9 cellular contexts compared by ENCODE assay signal in the genomic region with DNA sequence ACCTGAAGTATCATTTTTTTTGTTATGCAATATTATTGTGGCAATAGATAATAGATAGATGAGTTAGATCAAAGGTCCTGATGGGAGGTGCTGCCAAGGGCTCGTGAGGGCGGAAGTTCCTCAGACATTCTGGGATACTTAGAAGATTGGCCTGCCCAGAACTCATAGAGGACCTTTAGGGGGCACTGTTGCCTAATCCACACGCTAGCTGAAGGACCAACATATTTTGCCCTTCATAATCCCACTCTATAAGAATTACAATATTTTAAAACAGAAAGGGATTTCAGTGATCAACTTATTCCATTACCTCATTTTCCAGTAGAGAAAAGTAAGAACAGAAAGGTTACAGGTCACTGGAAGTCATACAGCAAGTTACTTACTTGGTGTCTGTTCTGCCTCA. TPM values are rescaled to one million over a fixed set of nuclear protein-coding genes. Genes with fewer than 3 reads are reported as not detected.
DNase-seq lines count a peak whose midpoint lies in the region; ATAC-seq, FAIRE-seq and TF ChIP-seq lines count a peak whose summit lies in the region.
"Had no signal": no experiment of that assay in that cellular context is flagged by ENCODE, and none has a peak within 500 bp of the region (broad histone marks: within the 10 kb centered on the region; RNA-seq: fewer than 3 reads in every experiment).

No MANE protein-coding gene starts in this region.

- no peaks in the 10 kb centered on the region for H3K9me3 ChIP-seq in kidney (ENCODE audit: control insufficient read depth in 1 of 2, low read length in 2 of 2)
- no peaks in the 10 kb centered on the region for H3K9me3 ChIP-seq in CD4-positive, alpha-beta memory T cell (ENCODE audit: control insufficient read depth in 1 of 2, low read length in 2 of 2)
- H3K9me3 ChIP-seq: adrenal gland had no signal

- CTCF ChIA-PET in activated CD4-positive, alpha-beta T cell treated with anti-CD3 and anti-CD28 coated beads, Interleukin-2, amount 10 ng/mL, durations not matched to agents 7 days and 5 days (lab: Charles Lee), result interaction anchor here (0.7 kb wide), 1 partner anchor 14 kb away, joined by 3 read pairs; no protein-coding TSS in a partner anchor
- CTCF ChIA-PET in CD4-positive, alpha-beta memory T cell (lab: Charles Lee; ENCODE audit: partially characterized antibody), result no interaction called here

- H3K4me3 ChIP-seq in astrocyte of the spinal cord (ENCODE audit: low read depth, low read length), result no peak overlapping the region
- no peak overlapping the region for H3K4me3 ChIP-seq in kidney (ENCODE audit: low read length in 2 of 2)
- no peak overlapping the region for H3K4me3 ChIP-seq in CD4-positive, alpha-beta memory T cell (ENCODE audit: low read length in 2 of 2)
- H3K4me3 ChIP-seq: adrenal gland had no signal

- H3K36me3 ChIP-seq in kidney (ENCODE audit: control insufficient read depth in 1 of 2, insufficient read depth in 2 of 2, low read length in 2 of 2), result no peaks in the 10 kb centered on the region
- no peaks in the 10 kb centered on the region for H3K36me3 ChIP-seq in CD4-positive, alpha-beta memory T cell (ENCODE audit: insufficient read depth, low read length)
- H3K36me3 ChIP-seq: adrenal gland had no signal

- H3K4me1 Mint-ChIP-seq in activated CD4-positive, alpha-beta T cell treated with anti-CD3 and anti-CD28 coated beads, Interleukin-2, amount 10 ng/mL, durations not matched to agents 7 days and 5 days, result no peaks in the 10 kb centered on the region
- H3K4me1 Mint-ChIP-seq in CD4-positive, alpha-beta memory T cell, result no peaks in the 10 kb centered on the region

- no peak overlapping the region for H3K27ac Mint-ChIP-seq in activated CD4-positive, alpha-beta T cell treated with anti-CD3 and anti-CD28 coated beads, Interleukin-2, amount 10 ng/mL, durations not matched to agents 7 days and 5 days
- no peak overlapping the region for H3K27ac Mint-ChIP-seq in CD4-positive, alpha-beta memory T cell

- H3K4me3 Mint-ChIP-seq in activated CD4-positive, alpha-beta T cell treated with anti-CD3 and anti-CD28 coated beads, Interleukin-2, amount 10 ng/mL, durations not matched to agents 7 days and 5 days, result no peak overlapping the region
- no peak overlapping the region for H3K4me3 Mint-ChIP-seq in CD4-positive, alpha-beta memory T cell

- TF ChIP-seq CTCF in LNCAP (IDR thresholded peaks at IDR 0.05), result peak; percentile 43
- TF ChIP-seq CTCF in astrocyte of the spinal cord (IDR thresholded peaks at IDR 0.05; ENCODE audit: low read depth, low read length), result peak; percentile 73
- TF ChIP-seq CTCF in kidney (IDR thresholded peaks at IDR 0.05; ENCODE audit: borderline replicate concordance, extremely low read depth, insufficient read depth), result peak; percentile 43

- ATAC-seq in GM21619 (IDR thresholded peaks at IDR 0.05; ENCODE audit: unreplicated experiment), result peak; percentile 83

- no peak for FAIRE-seq in kidney (lab: Jason Lieb, UNC)

- in situ Hi-C loops in astrocyte of the spinal cord (cut with HindIII; ENCODE audit: low sequenced_read_pairs), result no loop called here

- peak; percentile 8 for DNase-seq in activated CD4-positive, alpha-beta T cell treated with anti-CD3 and anti-CD28 coated beads, Interleukin-2, amount 10 ng/mL, durations not matched to agents 7 days and 5 days
- DNase-seq in activated CD4-positive, alpha-beta T cell treated with anti-CD3 and anti-CD28 coated beads for 1 hour, result no peak
- DNase-seq in astrocyte of the spinal cord (ENCODE audit: low read depth, low spot score), result peak; percentile 62
- no peak for DNase-seq in kidney
- no peak for DNase-seq in CD4-positive, alpha-beta memory T cell
- no peak for DNase-seq in activated naive CD4-positive, alpha-beta T cell (lab: John Stamatoyannopoulos, UW)

- POLR2A ChIA-PET in activated CD4-positive, alpha-beta T cell treated with anti-CD3 and anti-CD28 coated beads, Interleukin-2, amount 10 ng/mL, durations not matched to agents 7 days and 5 days (lab: Charles Lee), result no interaction called here
- POLR2A ChIA-PET in CD4-positive, alpha-beta memory T cell (lab: Charles Lee; ENCODE audit: partially characterized antibody), result no interaction called here

- no peaks in the 10 kb centered on the region for H3K36me3 Mint-ChIP-seq in activated CD4-positive, alpha-beta T cell treated with anti-CD3 and anti-CD28 coated beads, Interleukin-2, amount 10 ng/mL, durations not matched to agents 7 days and 5 days (ENCODE audit: low read depth)
- no peaks in the 10 kb centered on the region for H3K36me3 Mint-ChIP-seq in CD4-positive, alpha-beta memory T cell

- H3K27me3 Mint-ChIP-seq in activated CD4-positive, alpha-beta T cell treated with anti-CD3 and anti-CD28 coated beads, Interleukin-2, amount 10 ng/mL, durations not matched to agents 7 days and 5 days, result peaks cover 3% of the 10 kb centered on the region
- H3K27me3 Mint-ChIP-seq in CD4-positive, alpha-beta memory T cell, result peaks cover 0 to 3% of the 10 kb centered on the region in 2 donors

- H3K27ac ChIP-seq in kidney (ENCODE audit: low read depth in 2 of 2, low read length in 2 of 2), result no peak overlapping the region
- no peak overlapping the region for H3K27ac ChIP-seq in CD4-positive, alpha-beta memory T cell (ENCODE audit: low read depth, low read length)
- H3K27ac ChIP-seq: adrenal gland had no signal

- H3K4me1 ChIP-seq in kidney (ENCODE audit: control insufficient read depth in 1 of 2, insufficient read depth in 1 of 2, low read depth in 1 of 2, low read length in 2 of 2), result no peaks in the 10 kb centered on the region
- no peaks in the 10 kb centered on the region for H3K4me1 ChIP-seq in CD4-positive, alpha-beta memory T cell (ENCODE audit: insufficient read depth, low read length)
- H3K4me1 ChIP-seq: adrenal gland had no signal

- intact Hi-C loops in kidney (cut with DNase I), result no loop called here
- intact Hi-C loops in CD4-positive, alpha-beta memory T cell (cut with micrococcal nuclease), result no loop called here

- no peaks in the 10 kb centered on the region for H3K9me3 Mint-ChIP-seq in activated CD4-positive, alpha-beta T cell treated with anti-CD3 and anti-CD28 coated beads, Interleukin-2, amount 10 ng/mL, durations not matched to agents 7 days and 5 days
- no peaks in the 10 kb centered on the region for H3K9me3 Mint-ChIP-seq in CD4-positive, alpha-beta memory T cell

- no peaks in the 10 kb centered on the region for H3K27me3 ChIP-seq in CD4-positive, alpha-beta memory T cell (ENCODE audit: insufficient read depth, low read length)
- H3K27me3 ChIP-seq: adrenal gland had no signal

- no peak overlapping the region for H3K9ac ChIP-seq in kidney (ENCODE audit: low read length in 2 of 2)

RNA-seq across cellular contexts. Expression of a gene that starts 22.9 kb away (rescaled TPM):
- not detected for total RNA-seq in activated CD4-positive, alpha-beta T cell treated with anti-CD3 and anti-CD28 coated beads, Interleukin-2, amount 10 ng/mL, durations not matched to agents 7 days and 5 days
- total RNA-seq in kidney, result not detected
- not detected for polyA plus RNA-seq in kidney (ENCODE audit: insufficient read depth, low read depth, low replicate concordance)
- total RNA-seq in CD4-positive, alpha-beta memory T cell, result not detected
- polyA plus RNA-seq in CD4-positive, alpha-beta memory T cell, result not detected
- total RNA-seq: adrenal gland had no signal
- polyA plus RNA-seq: adrenal gland had no signal

Comparison
In these comparisons a context has a peak if more than half of its experiments do, and no peak if none do; other contexts are left out.
1. DNase-seq: peak in activated CD4-positive, alpha-beta T cell treated with anti-CD3 and anti-CD28 coated beads, Interleukin-2, amount 10 ng/mL, durations not matched to agents 7 days and 5 days (single experiment) and astrocyte of the spinal cord (single experiment); none in activated CD4-positive, alpha-beta T cell treated with anti-CD3 and anti-CD28 coated beads for 1 hour (single experiment), kidney (single experiment), CD4-positive, alpha-beta memory T cell (0 of 5) and activated naive CD4-positive, alpha-beta T cell (0 of 4).
2. Peak in every context shown above with its lines, with median percentiles within 50 percentile points of each other: CTCF ChIP-seq.